32 cellular contexts compared by ENCODE assay signal in genomic region chr16:81929841-81930240, GRCh38.
"Had no signal": no experiment of that assay in that cellular context is flagged by ENCODE, and none has a peak within 500 bp of the region (broad histone marks: within the 10 kb centered on the region; RNA-seq: fewer than 3 reads in every experiment).

No MANE protein-coding gene starts in this region.

- H3K9me3 Mint-ChIP-seq: activated CD4-positive, alpha-beta memory T cell treated with anti-CD3 and anti-CD28 coated beads, Interleukin-2, amount 10 ng/mL, durations not matched to agents 7 days and 5 days; activated naive CD4-positive, alpha-beta T cell treated with anti-CD3 and anti-CD28 coated beads, Interleukin-2, amount 50 U/mL, for 24 hours; activated naive CD8-positive, alpha-beta T cell treated with anti-CD3 and anti-CD28 coated beads, Interleukin-2, amount 10 ng/mL, durations not matched to agents 7 days and 5 days; activated T-cell treated with anti-CD3 and anti-CD28 coated beads, Interleukin-2, amount 50 U/mL, for 24 hours; activated T-helper 2 cell treated with anti-CD3 and anti-CD28 coated beads, Interferon-gamma antibody, Interleukin-2, Interleukin-4, amounts not matched to agents 10 μg/mL and 5 μg/mL and 100 μg/mL, durations not matched to agents 14 hours and 24 hours and 36 hours; central memory CD8-positive, alpha-beta T cell had no signal

- H3K27me3 Mint-ChIP-seq: activated CD4-positive, alpha-beta memory T cell treated with anti-CD3 and anti-CD28 coated beads, Interleukin-2, amount 10 ng/mL, durations not matched to agents 7 days and 5 days; activated naive CD4-positive, alpha-beta T cell treated with anti-CD3 and anti-CD28 coated beads, Interleukin-2, amount 50 U/mL, for 24 hours; activated naive CD8-positive, alpha-beta T cell treated with anti-CD3 and anti-CD28 coated beads, Interleukin-2, amount 10 ng/mL, durations not matched to agents 7 days and 5 days; activated T-cell treated with anti-CD3 and anti-CD28 coated beads, Interleukin-2, amount 50 U/mL, for 24 hours; central memory CD8-positive, alpha-beta T cell had no signal

- H3K27ac ChIP-seq: ascending aorta, cardiac muscle cell, SJCRH30, SK-N-MC, WERI-Rb-1 had no signal

- H3K4me3 Mint-ChIP-seq: activated CD4-positive, alpha-beta memory T cell treated with anti-CD3 and anti-CD28 coated beads, Interleukin-2, amount 10 ng/mL, durations not matched to agents 7 days and 5 days; activated naive CD4-positive, alpha-beta T cell treated with anti-CD3 and anti-CD28 coated beads, Interleukin-2, amount 50 U/mL, for 24 hours; activated naive CD8-positive, alpha-beta T cell treated with anti-CD3 and anti-CD28 coated beads, Interleukin-2, amount 10 ng/mL, durations not matched to agents 7 days and 5 days; activated T-cell treated with anti-CD3 and anti-CD28 coated beads, Interleukin-2, amount 50 U/mL, for 24 hours; central memory CD8-positive, alpha-beta T cell had no signal

- H3K36me3 ChIP-seq: ascending aorta, cardiac muscle cell, SJCRH30, WERI-Rb-1 had no signal

- H3K4me1 Mint-ChIP-seq: activated naive CD4-positive, alpha-beta T cell treated with anti-CD3 and anti-CD28 coated beads, Interleukin-2, amount 50 U/mL, for 24 hours; central memory CD8-positive, alpha-beta T cell had no signal

- ATAC-seq: PC-3 had no signal

- H3K4me1 ChIP-seq: ascending aorta, SJCRH30 had no signal

- H3K36me3 Mint-ChIP-seq: activated naive CD4-positive, alpha-beta T cell treated with anti-CD3 and anti-CD28 coated beads, Interleukin-2, amount 50 U/mL, for 24 hours; activated naive CD8-positive, alpha-beta T cell treated with anti-CD3 and anti-CD28 coated beads, Interleukin-2, amount 10 ng/mL, durations not matched to agents 7 days and 5 days had no signal

- H3K9me3 ChIP-seq: ascending aorta, SJCRH30 had no signal

- H3K27ac Mint-ChIP-seq: activated CD4-positive, alpha-beta memory T cell treated with anti-CD3 and anti-CD28 coated beads, Interleukin-2, amount 10 ng/mL, durations not matched to agents 7 days and 5 days; activated naive CD4-positive, alpha-beta T cell treated with anti-CD3 and anti-CD28 coated beads, Interleukin-2, amount 50 U/mL, for 24 hours; activated naive CD8-positive, alpha-beta T cell treated with anti-CD3 and anti-CD28 coated beads, Interleukin-2, amount 10 ng/mL, durations not matched to agents 7 days and 5 days; activated T-cell treated with anti-CD3 and anti-CD28 coated beads, Interleukin-2, amount 50 U/mL, for 24 hours; activated T-helper 2 cell treated with anti-CD3 and anti-CD28 coated beads, Interferon-gamma antibody, Interleukin-2, Interleukin-4, amounts not matched to agents 10 μg/mL and 5 μg/mL and 100 μg/mL, durations not matched to agents 14 hours and 24 hours and 36 hours had no signal

- FAIRE-seq: RCC 7860 had no signal

- DNase-seq: activated CD4-positive, alpha-beta memory T cell treated with anti-CD3 and anti-CD28 coated beads, Interleukin-2, amount 10 ng/mL, durations not matched to agents 7 days and 5 days; activated CD4-positive, alpha-beta T cell treated with anti-CD3 and anti-CD28 coated beads for 1 hour; activated CD4-positive, alpha-beta T cell treated with anti-CD3 and anti-CD28 coated beads for 48 hours; activated CD4-positive, CD25-positive, alpha-beta regulatory T cell; activated gamma-delta T cell; activated naive CD4-positive, alpha-beta T cell treated with Interleukin-2 at 50 U/mL for 16 hours; activated naive CD8-positive, alpha-beta T cell treated with anti-CD3 and anti-CD28 coated beads, Interleukin-2, amount 10 ng/mL, durations not matched to agents 7 days and 5 days; activated T-cell treated with anti-CD3 and anti-CD28 coated beads, Interleukin-2, amount 50 U/mL, for 24 hours; amygdala; Kasumi-1; KG1; MM.1S; MV-4-11; NCI-H1092; NCI-H1436 treated with DMSO at 0.1 percent for 48 hours; NCI-H1694 treated with DMSO at 0.1 percent for 48 hours; NCI-H2029; NCI-H345; NCI-H526; NCI-H748 treated with DMSO at 0.1 percent for 48 hours; NK-92 treated with Interleukin-12 subunit alpha and Interleukin-12 subunit beta, amount 100 ng/mL, for 24 hours; PC-3; SJCRH30; T1000; WERI-Rb-1 had no signal

- H3K27me3 ChIP-seq: ascending aorta, cardiac muscle cell, SJCRH30 had no signal

- H3K4me3 ChIP-seq: ascending aorta, cardiac muscle cell, SJCRH30, SK-N-MC had no signal
